ENCODE assay signal across 1 cellular context in the genomic region with DNA sequence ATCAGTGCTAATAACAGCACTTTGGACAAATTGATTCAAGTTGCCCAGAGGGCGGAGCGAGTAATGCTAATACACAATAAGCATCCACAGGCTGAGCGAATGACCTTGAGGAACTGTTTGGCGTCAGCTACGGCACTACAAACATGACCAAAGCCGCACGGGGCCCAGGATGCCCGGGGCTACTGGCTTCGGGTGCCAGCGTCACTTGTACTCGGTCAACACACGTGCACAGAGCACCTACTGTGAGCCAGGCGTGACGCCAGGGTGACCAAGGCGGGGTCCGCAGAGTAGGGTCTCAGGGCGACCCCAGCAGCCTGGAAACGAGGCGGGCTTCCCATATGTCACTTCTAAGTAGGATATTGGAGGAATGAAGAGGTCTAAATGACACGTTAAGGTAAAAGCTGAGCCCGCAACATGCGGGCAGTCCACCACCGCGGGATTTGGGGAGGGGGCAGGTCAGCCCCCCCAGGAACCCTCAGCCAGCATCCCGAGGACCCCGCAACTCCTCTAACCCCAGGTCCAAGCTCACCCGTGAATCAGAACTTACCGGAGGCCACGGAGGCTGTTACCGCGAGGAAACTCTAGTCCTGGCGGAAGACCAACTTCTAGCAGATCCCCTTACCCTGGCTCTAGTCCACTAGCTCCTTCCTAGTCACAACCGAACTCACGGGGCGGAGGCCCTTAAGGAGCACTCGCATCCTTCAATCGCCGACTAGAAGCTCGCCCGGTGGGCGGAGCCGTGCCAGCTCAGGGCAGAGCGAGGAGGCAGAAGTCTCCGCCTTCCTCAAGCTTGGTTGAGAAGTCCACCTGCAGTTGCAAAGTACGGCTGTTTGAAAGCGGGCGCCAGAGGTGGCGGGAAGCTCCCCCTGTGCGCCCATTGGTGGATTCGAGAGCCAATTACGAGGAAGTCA.
TF ChIP-seq lines count a peak whose summit lies in the region.

A gene with protein sequence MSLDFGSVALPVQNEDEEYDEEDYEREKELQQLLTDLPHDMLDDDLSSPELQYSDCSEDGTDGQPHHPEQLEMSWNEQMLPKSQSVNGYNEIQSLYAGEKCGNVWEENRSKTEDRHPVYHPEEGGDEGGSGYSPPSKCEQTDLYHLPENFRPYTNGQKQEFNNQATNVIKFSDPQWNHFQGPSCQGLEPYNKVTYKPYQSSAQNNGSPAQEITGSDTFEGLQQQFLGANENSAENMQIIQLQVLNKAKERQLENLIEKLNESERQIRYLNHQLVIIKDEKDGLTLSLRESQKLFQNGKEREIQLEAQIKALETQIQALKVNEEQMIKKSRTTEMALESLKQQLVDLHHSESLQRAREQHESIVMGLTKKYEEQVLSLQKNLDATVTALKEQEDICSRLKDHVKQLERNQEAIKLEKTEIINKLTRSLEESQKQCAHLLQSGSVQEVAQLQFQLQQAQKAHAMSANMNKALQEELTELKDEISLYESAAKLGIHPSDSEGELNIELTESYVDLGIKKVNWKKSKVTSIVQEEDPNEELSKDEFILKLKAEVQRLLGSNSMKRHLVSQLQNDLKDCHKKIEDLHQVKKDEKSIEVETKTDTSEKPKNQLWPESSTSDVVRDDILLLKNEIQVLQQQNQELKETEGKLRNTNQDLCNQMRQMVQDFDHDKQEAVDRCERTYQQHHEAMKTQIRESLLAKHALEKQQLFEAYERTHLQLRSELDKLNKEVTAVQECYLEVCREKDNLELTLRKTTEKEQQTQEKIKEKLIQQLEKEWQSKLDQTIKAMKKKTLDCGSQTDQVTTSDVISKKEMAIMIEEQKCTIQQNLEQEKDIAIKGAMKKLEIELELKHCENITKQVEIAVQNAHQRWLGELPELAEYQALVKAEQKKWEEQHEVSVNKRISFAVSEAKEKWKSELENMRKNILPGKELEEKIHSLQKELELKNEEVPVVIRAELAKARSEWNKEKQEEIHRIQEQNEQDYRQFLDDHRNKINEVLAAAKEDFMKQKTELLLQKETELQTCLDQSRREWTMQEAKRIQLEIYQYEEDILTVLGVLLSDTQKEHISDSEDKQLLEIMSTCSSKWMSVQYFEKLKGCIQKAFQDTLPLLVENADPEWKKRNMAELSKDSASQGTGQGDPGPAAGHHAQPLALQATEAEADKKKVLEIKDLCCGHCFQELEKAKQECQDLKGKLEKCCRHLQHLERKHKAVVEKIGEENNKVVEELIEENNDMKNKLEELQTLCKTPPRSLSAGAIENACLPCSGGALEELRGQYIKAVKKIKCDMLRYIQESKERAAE (N-terminal part only) (minus strand): TSS at position 656 of the 911 bp plus-strand sequence. CDS start 5,420 bp downstream, outside the sequence.

TF ChIP-seq in IMR-90, 13 proteins besides CTCF, POLR2A, EP300 and RAD21:
- TF ChIP-seq, protein P1, sequence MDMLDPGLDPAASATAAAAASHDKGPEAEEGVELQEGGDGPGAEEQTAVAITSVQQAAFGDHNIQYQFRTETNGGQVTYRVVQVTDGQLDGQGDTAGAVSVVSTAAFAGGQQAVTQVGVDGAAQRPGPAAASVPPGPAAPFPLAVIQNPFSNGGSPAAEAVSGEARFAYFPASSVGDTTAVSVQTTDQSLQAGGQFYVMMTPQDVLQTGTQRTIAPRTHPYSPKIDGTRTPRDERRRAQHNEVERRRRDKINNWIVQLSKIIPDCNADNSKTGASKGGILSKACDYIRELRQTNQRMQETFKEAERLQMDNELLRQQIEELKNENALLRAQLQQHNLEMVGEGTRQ (IDR thresholded peaks at IDR 0.05; ENCODE audit: low read depth, low read length): peak; percentile 10; the same call in 1 of the 2 replicates
- TF ChIP-seq FOS (IDR thresholded peaks at IDR 0.05; ENCODE audit: low read depth, low read length) (peak; percentile 53; the same call in 1 of the 2 replicates), RCOR1 (IDR thresholded peaks at IDR 0.05; ENCODE audit: insufficient replicate concordance, low read length) (no peak), MAFK (IDR thresholded peaks at IDR 0.05; ENCODE audit: low read depth, low read length) (no peak), BHLHE40 (IDR thresholded peaks at IDR 0.05; ENCODE audit: low read depth, low read length) (peak; percentile 64), MAZ (IDR thresholded peaks at IDR 0.05; ENCODE audit: borderline replicate concordance, low read depth, low read length) (no peak; the same call in 1 of the 2 replicates), SMC3 (IDR thresholded peaks at IDR 0.05; ENCODE audit: low read depth, low read length) (no peak), RFX5 (IDR thresholded peaks at IDR 0.05; ENCODE audit: low read depth, low read length) (no peak), CHD1 (IDR thresholded peaks at IDR 0.05; ENCODE audit: low read depth, low read length) (no peak), CEBPB (IDR thresholded peaks at IDR 0.05; ENCODE audit: low read depth, low read length) (no peak), NFE2L2 (IDR thresholded peaks at IDR 0.05; ENCODE audit: low read depth, low read length) (no peak), MXI1 (IDR thresholded peaks at IDR 0.05; ENCODE audit: borderline replicate concordance, low read depth, low read length) (peak; percentile 99)
- TF ChIP-seq, protein P2, sequence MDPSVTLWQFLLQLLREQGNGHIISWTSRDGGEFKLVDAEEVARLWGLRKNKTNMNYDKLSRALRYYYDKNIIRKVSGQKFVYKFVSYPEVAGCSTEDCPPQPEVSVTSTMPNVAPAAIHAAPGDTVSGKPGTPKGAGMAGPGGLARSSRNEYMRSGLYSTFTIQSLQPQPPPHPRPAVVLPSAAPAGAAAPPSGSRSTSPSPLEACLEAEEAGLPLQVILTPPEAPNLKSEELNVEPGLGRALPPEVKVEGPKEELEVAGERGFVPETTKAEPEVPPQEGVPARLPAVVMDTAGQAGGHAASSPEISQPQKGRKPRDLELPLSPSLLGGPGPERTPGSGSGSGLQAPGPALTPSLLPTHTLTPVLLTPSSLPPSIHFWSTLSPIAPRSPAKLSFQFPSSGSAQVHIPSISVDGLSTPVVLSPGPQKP (IDR thresholded peaks at IDR 0.05; ENCODE audit: borderline replicate concordance, low read depth, low read length): no peak
